ENCODE assay signal across 19 cellular contexts in genomic region chr2:128544321-128545037, GRCh38.
DNase-seq lines count a peak whose midpoint lies in the region; ATAC-seq, FAIRE-seq and TF ChIP-seq lines count a peak whose summit lies in the region.
"Had no signal": no experiment of that assay in that cellular context is flagged by ENCODE, and none has a peak within 500 bp of the region (broad histone marks: within the 10 kb centered on the region; RNA-seq: fewer than 3 reads in every experiment).

No MANE protein-coding gene starts in this region.

- H3K4me1 ChIP-seq in HepG2 (ENCODE audit: insufficient read depth, low read length) = no peaks in the 10 kb centered on the region
- peaks cover 0 to 10% (median 0%) of the 10 kb centered on the region in 4 donors for H3K4me1 ChIP-seq in right lobe of liver
- H3K4me1 ChIP-seq in trophoblast cell (ENCODE audit: control insufficient read depth in 1 of 2, insufficient read depth in 2 of 2, low read length in 2 of 2) = peaks cover 14 to 36% of the 10 kb centered on the region in 2 experiments

- in situ Hi-C loops in HepG2 (cut with HindIII; ENCODE audit: extremely low pct_ligation_motif_present, low pct_unique_long_range_greater_than_20kb) = no loop called here

- no peak overlapping the region for H2BK12ac ChIP-seq in trophoblast cell (ENCODE audit: low read length)

- H2BK120ac ChIP-seq in trophoblast cell (ENCODE audit: insufficient read depth, low read length, poor library complexity) = no peak overlapping the region

- H3K27ac ChIP-seq in HepG2 (ENCODE audit: extremely low read length, insufficient read depth, low read length) (no peak overlapping the region), right lobe of liver (no peak overlapping the region), trophoblast cell (ENCODE audit: low read depth, low read length) (no peak overlapping the region)

- TF ChIP-seq RAD21 in HepG2 (CRISPR knock-in tag; IDR thresholded peaks at IDR 0.05) = no peak

- POLR2A ChIA-PET in HepG2 (lab: Yijun Ruan, JAX) = no interaction called here

- intact Hi-C loops in HepG2 (cut with micrococcal nuclease; ENCODE audit: unreplicated experiment) = no loop called here
- intact Hi-C loops in right lobe of liver (cut with DNase I) = no loop called here

- peaks cover 5% of the 10 kb centered on the region for H3K79me1 ChIP-seq in trophoblast cell (ENCODE audit: low read length)

- H3K9me3 ChIP-seq in HepG2 (ENCODE audit: low read length) (no peaks in the 10 kb centered on the region), right lobe of liver (no peaks in the 10 kb centered on the region), trophoblast cell (ENCODE audit: insufficient read depth, low read depth, low read length) (peaks cover 2% of the 10 kb centered on the region)
- H3K9me3 ChIP-seq: MG63 had no signal

- H3K4me3 ChIP-seq in HepG2 (replicated peaks in 1 of 3; ENCODE audit: insufficient read depth in 1 of 3, low read depth in 2 of 3, low read length in 3 of 3) = no peak overlapping the region
- no peak overlapping the region for H3K4me3 ChIP-seq in right lobe of liver
- no peak overlapping the region for H3K4me3 ChIP-seq in trophoblast cell (ENCODE audit: low read depth, low read length)
- H3K4me3 ChIP-seq: MG63 had no signal

- H2BK5ac ChIP-seq in trophoblast cell (ENCODE audit: low read depth, low read length, poor library complexity) = no peak overlapping the region

- H3K18ac ChIP-seq in trophoblast cell (ENCODE audit: low read length) = no peak overlapping the region

- no peaks in the 10 kb centered on the region for H3K36me3 ChIP-seq in HepG2 (replicated peaks in 1 of 2; ENCODE audit: control insufficient read depth in 1 of 2, insufficient read depth in 2 of 2, low read length in 2 of 2)
- H3K36me3 ChIP-seq in right lobe of liver = no peaks in the 10 kb centered on the region
- no peaks in the 10 kb centered on the region for H3K36me3 ChIP-seq in trophoblast cell (ENCODE audit: control insufficient read depth in 1 of 2, insufficient read depth in 2 of 2, low read length in 2 of 2)
- H3K36me3 ChIP-seq: MG63 had no signal

- H3K9ac ChIP-seq in HepG2 (ENCODE audit: insufficient read depth, low read depth, low read length) = no peak overlapping the region
- no peak overlapping the region for H3K9ac ChIP-seq in trophoblast cell (ENCODE audit: low read length)

- BruUV-seq in HepG2 (replicated peaks; lab: Mats Ljungman, UMichigan) = no TSS peak

- TF ChIP-seq EP300 in HepG2 (IDR thresholded peaks at IDR 0.05; ENCODE audit: low read depth in 2 of 2, low read length in 2 of 2) (no peak), HepG2 (CRISPR knock-in tag; IDR thresholded peaks at IDR 0.05; ENCODE audit: borderline replicate concordance) (no peak)

- WGBS in HepG2 (ENCODE audit: low lambda C conversion rate) = 51% methylated on average over 16 of the region's 16 CpGs
- 97% methylated on average over 6 of the region's 16 CpGs for WGBS in right lobe of liver (ENCODE audit: insufficient coverage, low coverage, low lambda C conversion rate, missing lambda C conversion rate)
- WGBS in trophoblast cell (ENCODE audit: extremely low coverage, insufficient coverage, insufficient read length) = no CpG with 5 or more reads among the region's 16 CpGs

- H3K4me2 ChIP-seq in HepG2 (ENCODE audit: low read depth, low read length) = no peak overlapping the region
- H3K4me2 ChIP-seq in trophoblast cell (ENCODE audit: low read length) = no peak overlapping the region

- no peak overlapping the region for H3K4ac ChIP-seq in trophoblast cell (ENCODE audit: low read depth, low read length)

- H2AFZ ChIP-seq in HepG2 (ENCODE audit: low read length) (no peak overlapping the region), trophoblast cell (ENCODE audit: insufficient read depth, low read length, poor library complexity) (no peak overlapping the region)

- H3K79me2 ChIP-seq in HepG2 (ENCODE audit: insufficient read depth, low read length) (no peaks in the 10 kb centered on the region), trophoblast cell (ENCODE audit: control insufficient read depth, insufficient read depth, low read length, poor library complexity) (no peaks in the 10 kb centered on the region)

- no peak for FAIRE-seq in HepG2 (lab: Jason Lieb, UNC)
- FAIRE-seq: GM12892, H54 had no signal

- peaks cover 0 to 10% of the 10 kb centered on the region in 2 experiments; a peak in 2 of 5 replicates for H3K27me3 ChIP-seq in HepG2 (ENCODE audit: control insufficient read depth in 1 of 2, insufficient read depth in 2 of 2, low read length in 2 of 2)
- H3K27me3 ChIP-seq in right lobe of liver = no peaks in the 10 kb centered on the region
- no peaks in the 10 kb centered on the region for H3K27me3 ChIP-seq in trophoblast cell (ENCODE audit: insufficient read depth, low read length)
- H3K27me3 ChIP-seq: MG63 had no signal

- TF ChIP-seq POLR2A in HepG2 (IDR thresholded peaks at IDR 0.05; ENCODE audit: insufficient read depth in 1 of 2, low read depth in 2 of 2, low read length in 2 of 2) (no peak), right lobe of liver (IDR thresholded peaks at IDR 0.05) (no peak)

- no peaks in the 10 kb centered on the region for H4K20me1 ChIP-seq in HepG2 (ENCODE audit: insufficient read depth, low read length)

- no peak overlapping the region for H2AK5ac ChIP-seq in trophoblast cell (ENCODE audit: low read length)

- H4K12ac ChIP-seq in trophoblast cell (ENCODE audit: low read depth, low read length) = no peak overlapping the region

- DNase-seq in HepG2 (ENCODE audit: low spot score) (no peak), right lobe of liver (no peak), mesenteric fat pad (ENCODE audit: low spot score) (peak; percentile 57), trophoblast cell (peak in 1 of 2 donors; percentile 25), NCI-H1930 (lab: John Stamatoyannopoulos, UW) (no peak), NK-92 (lab: John Stamatoyannopoulos, UW; ENCODE audit: unreplicated experiment) (no peak)
- DNase-seq: DMS153, DND-41, KG1, MG63, NCI-H1105 treated with DMSO at 0.1 percent for 48 hours, NCI-H146, NCI-H2029 treated with DMSO at 0.1 percent for 48 hours, NCI-H526 treated with DMSO at 0.1 percent for 48 hours, RPMI8226, SHP77 had no signal

- TF ChIP-seq CTCF in HepG2 (CRISPR knock-in tag; IDR thresholded peaks at IDR 0.05) = no peak
- TF ChIP-seq CTCF in right lobe of liver (IDR thresholded peaks at IDR 0.05) = no peak

- CTCF ChIA-PET in HepG2 (lab: Yijun Ruan, JAX; ENCODE audit: low intra/inter-chr PET ratio, low total read pairs) = no interaction called here

- no peak overlapping the region for H4K8ac ChIP-seq in trophoblast cell (ENCODE audit: low read depth, low read length)

- H3K23ac ChIP-seq in trophoblast cell (ENCODE audit: low read length) = no peak overlapping the region

- ATAC-seq in HepG2 (no peak; the same call in 2 of the 3 replicates), right lobe of liver (no peak), GM19395 (IDR thresholded peaks at IDR 0.05; ENCODE audit: unreplicated experiment) (no peak)

- H4K91ac ChIP-seq in trophoblast cell (ENCODE audit: low read depth, low read length) = peak overlapping the region; percentile 1

- no peak overlapping the region for H3K14ac ChIP-seq in trophoblast cell (ENCODE audit: low read length)

TF ChIP-seq in HepG2, 621 proteins besides CTCF, POLR2A, EP300 and RAD21 (continues in another document):
- TF ChIP-seq HNF1B (CRISPR knock-in tag; IDR thresholded peaks at IDR 0.05) (no peak), MAFK (conservative IDR thresholded peaks at IDR 0.05 in 1 of 2, IDR thresholded peaks at IDR 0.05 in 1 of 2; ENCODE audit: low read length in 2 of 2) (peak; percentile 8 to 59; a peak in 2 of 4 replicates), XBP1 (CRISPR knock-in tag; IDR thresholded peaks at IDR 0.05) (no peak), NCOA1 (CRISPR knock-in tag; IDR thresholded peaks at IDR 0.05) (no peak)
